In genomic region chr15:68930268-68931022, GRCh38 we compare ENCODE assay signal across 9 cellular contexts. TPM values are rescaled to one million over a fixed set of nuclear protein-coding genes. Genes with fewer than 3 reads are reported as not detected.
DNase-seq lines count a peak whose midpoint lies in the region; ATAC-seq and TF ChIP-seq lines count a peak whose summit lies in the region.
"Had no signal": no experiment of that assay in that cellular context is flagged by ENCODE, and none has a peak within 500 bp of the region (broad histone marks: within the 10 kb centered on the region; RNA-seq: fewer than 3 reads in every experiment).

Gene SPESP1 (plus strand): TSS chr15:68930525. CDS start chr15:68930654, 129 bp downstream.

- H3K4me3 Mint-ChIP-seq in activated naive CD8-positive, alpha-beta T cell treated with anti-CD3 and anti-CD28 coated beads for 36 hours: peak within 1 kb of the TSS; percentile 58
- H3K4me3 Mint-ChIP-seq: IgD-negative memory B cell had no signal

- no peak within 1 kb of the TSS for H3K27ac Mint-ChIP-seq in activated naive CD8-positive, alpha-beta T cell treated with anti-CD3 and anti-CD28 coated beads for 36 hours
- H3K27ac Mint-ChIP-seq: IgD-negative memory B cell had no signal

- POLR2A ChIA-PET in OCI-LY7 (lab: Charles Lee): no interaction called here

- no peak within 1 kb of the TSS for H2AFZ ChIP-seq in OCI-LY7 (ENCODE audit: low read length)

- H3K36me3 ChIP-seq in NT2/D1 (ENCODE audit: insufficient read depth, insufficient read length, low read length) (no peaks in the 10 kb centered on the region), right atrium auricular region (no peaks in the 10 kb centered on the region), OCI-LY7 (ENCODE audit: insufficient read depth, low read length) (no peaks in the 10 kb centered on the region)

- H3K27ac ChIP-seq in right atrium auricular region (no peak within 1 kb of the TSS), OCI-LY7 (ENCODE audit: low read depth, low read length, poor library complexity, severe bottlenecking) (no peak within 1 kb of the TSS)

- no peak for ATAC-seq in HG03457 (IDR thresholded peaks at IDR 0.05; ENCODE audit: unreplicated experiment)

- H3K9me3 ChIP-seq in NT2/D1 (ENCODE audit: insufficient read depth, low read length) (peaks cover 21% of the 10 kb centered on the region), right atrium auricular region (no peaks in the 10 kb centered on the region), OCI-LY7 (ENCODE audit: low read length) (no peaks in the 10 kb centered on the region)

- peaks cover 2% of the 10 kb centered on the region for H3K9me3 Mint-ChIP-seq in activated naive CD8-positive, alpha-beta T cell treated with anti-CD3 and anti-CD28 coated beads for 36 hours

- H3K4me2 ChIP-seq in OCI-LY7 (ENCODE audit: low read length): no peak within 1 kb of the TSS

- no peaks in the 10 kb centered on the region for H3K79me2 ChIP-seq in OCI-LY7 (ENCODE audit: insufficient read depth, low read depth, low read length)

- no peak for TF ChIP-seq CTCF in right atrium auricular region (IDR thresholded peaks at IDR 0.05)
- no peak for TF ChIP-seq CTCF in OCI-LY7 (conservative IDR thresholded peaks at IDR 0.05; ENCODE audit: low read length)

- no peaks in the 10 kb centered on the region for H3K4me1 Mint-ChIP-seq in activated naive CD8-positive, alpha-beta T cell treated with anti-CD3 and anti-CD28 coated beads for 36 hours
- H3K4me1 Mint-ChIP-seq: IgD-negative memory B cell had no signal

- peak within 1 kb of the TSS; percentile 74 for H3K9ac ChIP-seq in NT2/D1 (ENCODE audit: insufficient read length, low read depth)

- intact Hi-C loops in OCI-LY7 (cut with micrococcal nuclease; ENCODE audit: unreplicated experiment): no loop called here

- H3K4me1 ChIP-seq in NT2/D1 (ENCODE audit: insufficient read depth, insufficient read length): no peaks in the 10 kb centered on the region
- no peaks in the 10 kb centered on the region for H3K4me1 ChIP-seq in right atrium auricular region
- peaks cover 4% of the 10 kb centered on the region for H3K4me1 ChIP-seq in OCI-LY7 (ENCODE audit: insufficient read depth, low read length, poor library complexity, severe bottlenecking)

- H3K27me3 Mint-ChIP-seq in activated naive CD8-positive, alpha-beta T cell treated with anti-CD3 and anti-CD28 coated beads for 36 hours: peaks cover 40% of the 10 kb centered on the region

- peak; percentile 50 for DNase-seq in NT2/D1 (ENCODE audit: low read depth, low spot score)
- peak; percentile 60 for DNase-seq in activated naive CD8-positive, alpha-beta T cell treated with anti-CD3 and anti-CD28 coated beads for 36 hours
- peak; percentile 62 for DNase-seq in right atrium auricular region (ENCODE audit: low spot score)
- DNase-seq in stimulated activated CD4-positive, alpha-beta T cell treated with anti-CD3 and anti-CD28 coated beads, Interleukin-1b, Interleukin-23, amount 100 ng/mL, for 4 hours (ENCODE audit: low read depth in 2 of 2): peak; percentile 26 to 48
- no peak for DNase-seq in NCI-H1436 (lab: John Stamatoyannopoulos, UW)
- no peak for DNase-seq in OCI-LY7 (ENCODE audit: low spot score)
- DNase-seq in UCSD-AML1 (lab: John Stamatoyannopoulos, UW; ENCODE audit: unreplicated experiment): no peak

- no TSS peak for BruUV-seq in OCI-LY7 (replicated peaks; lab: Mats Ljungman, UMichigan)

- H3K4me3 ChIP-seq in NT2/D1 (ENCODE audit: insufficient read length, low read depth) (peak within 1 kb of the TSS; percentile 62), right atrium auricular region (peak within 1 kb of the TSS; percentile 33 to 36), OCI-LY7 (ENCODE audit: low read depth, low read length, poor library complexity, severe bottlenecking) (no peak within 1 kb of the TSS)

- H3K36me3 Mint-ChIP-seq in activated naive CD8-positive, alpha-beta T cell treated with anti-CD3 and anti-CD28 coated beads for 36 hours: peaks cover 1% of the 10 kb centered on the region
- H3K36me3 Mint-ChIP-seq: IgD-negative memory B cell had no signal

- H4K20me1 ChIP-seq in OCI-LY7 (ENCODE audit: insufficient read depth, low read length): no peaks in the 10 kb centered on the region

- no peaks in the 10 kb centered on the region for H3K9me2 ChIP-seq in OCI-LY7 (ENCODE audit: insufficient read depth, low read length)

- CTCF ChIA-PET in OCI-LY7 (lab: Charles Lee; ENCODE audit: unreplicated experiment): no interaction called here

- H3K27me3 ChIP-seq in NT2/D1 (ENCODE audit: insufficient read depth, insufficient read length) (no peaks in the 10 kb centered on the region), right atrium auricular region (no peaks in the 10 kb centered on the region)

RNA-seq across cellular contexts. Expression of gene SPESP1, which starts in this region (rescaled TPM):
- total RNA-seq in activated naive CD8-positive, alpha-beta T cell treated with anti-CD3 and anti-CD28 coated beads for 36 hours: 1 to 10 TPM; 1.1 to 1.4 TPM
- total RNA-seq in right atrium auricular region: 1 to 10 TPM; 4.8 to 7.2 TPM
- total RNA-seq in OCI-LY7 (2014; rRNA removed; shearing (Covaris generic)): not detected in 2 replicates
- not detected in 2 replicates for total RNA-seq in OCI-LY7 (2022)

Comparison
In these comparisons a context has a peak if more than half of its experiments do, and no peak if none do; other contexts are left out.
1. DNase-seq: peak in NT2/D1 (single experiment), activated naive CD8-positive, alpha-beta T cell treated with anti-CD3 and anti-CD28 coated beads for 36 hours (single experiment), right atrium auricular region (single experiment) and stimulated activated CD4-positive, alpha-beta T cell treated with anti-CD3 and anti-CD28 coated beads, Interleukin-1b, Interleukin-23, amount 100 ng/mL, for 4 hours (2 of 2); none in NCI-H1436 (single experiment), OCI-LY7 (single experiment) and UCSD-AML1 (single experiment).